Comparison of ENCODE assay signal across 1 cellular context in the genomic region with DNA sequence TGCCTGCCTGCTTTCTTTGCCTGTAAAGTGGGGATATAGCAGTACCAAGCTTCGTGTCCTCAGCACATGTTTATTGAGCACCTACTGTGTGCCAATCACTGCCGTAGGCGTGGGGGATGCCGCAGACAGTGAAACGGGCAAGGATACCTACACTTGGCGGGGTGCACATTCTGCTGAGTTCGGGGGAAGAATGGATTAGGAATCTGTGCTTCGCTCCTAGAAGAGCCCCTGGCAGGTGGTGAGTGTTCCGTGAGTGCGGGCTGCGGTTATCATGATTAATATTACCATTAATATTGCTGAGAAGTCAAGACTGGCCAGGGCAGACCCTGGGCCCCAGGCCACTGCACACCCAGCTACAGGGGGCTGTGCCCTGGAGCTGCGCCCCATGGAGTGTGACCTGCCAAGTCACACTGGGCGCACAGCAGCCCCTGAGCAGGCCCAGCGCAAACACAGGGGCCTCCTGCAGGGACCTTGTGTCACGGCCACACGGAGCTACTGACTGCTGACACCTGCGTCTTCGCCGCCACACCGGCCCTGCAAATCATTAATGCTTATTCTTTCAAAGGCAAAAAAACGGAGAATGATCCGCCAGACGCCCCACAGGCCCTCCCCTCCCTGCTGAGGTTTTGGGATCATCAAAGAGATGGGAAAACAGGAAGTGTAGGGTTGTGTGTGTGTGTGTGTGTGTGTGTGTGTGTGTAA.
TF ChIP-seq lines count a peak whose summit lies in the region.

No MANE protein-coding gene starts in this region.

TF ChIP-seq in SK-N-SH treated with all-trans-retinoic acid at 6 μM for 48 hours, 23 proteins besides CTCF, POLR2A, EP300 and RAD21 (continued from another document):
- TF ChIP-seq ISL1 (CRISPR knock-in tag; IDR thresholded peaks at IDR 0.05) (no peak), RARB (CRISPR knock-in tag; IDR thresholded peaks at IDR 0.05) (no peak), ZNF70 (CRISPR knock-in tag; IDR thresholded peaks at IDR 0.05) (no peak), PATZ1 (CRISPR knock-in tag; IDR thresholded peaks at IDR 0.05; ENCODE audit: borderline replicate concordance) (no peak), TCF4 (CRISPR knock-in tag; IDR thresholded peaks at IDR 0.05; ENCODE audit: borderline replicate concordance) (no peak), ZFP30 (CRISPR knock-in tag; IDR thresholded peaks at IDR 0.05) (no peak)
TF ChIP-seq in SK-N-SH treated with all-trans-retinoic acid at 6 μM for 48 hours: peak in this region for 0.
